In genomic region chr16:48622456-48623303, GRCh38 we compare ENCODE assay signal across 1 cellular context.
TF ChIP-seq lines count a peak whose summit lies in the region.

No MANE protein-coding gene starts in this region.

TF ChIP-seq in GM23338, 12 proteins besides CTCF, POLR2A, EP300 and RAD21 (continued from another document):
- TF ChIP-seq, protein P1, sequence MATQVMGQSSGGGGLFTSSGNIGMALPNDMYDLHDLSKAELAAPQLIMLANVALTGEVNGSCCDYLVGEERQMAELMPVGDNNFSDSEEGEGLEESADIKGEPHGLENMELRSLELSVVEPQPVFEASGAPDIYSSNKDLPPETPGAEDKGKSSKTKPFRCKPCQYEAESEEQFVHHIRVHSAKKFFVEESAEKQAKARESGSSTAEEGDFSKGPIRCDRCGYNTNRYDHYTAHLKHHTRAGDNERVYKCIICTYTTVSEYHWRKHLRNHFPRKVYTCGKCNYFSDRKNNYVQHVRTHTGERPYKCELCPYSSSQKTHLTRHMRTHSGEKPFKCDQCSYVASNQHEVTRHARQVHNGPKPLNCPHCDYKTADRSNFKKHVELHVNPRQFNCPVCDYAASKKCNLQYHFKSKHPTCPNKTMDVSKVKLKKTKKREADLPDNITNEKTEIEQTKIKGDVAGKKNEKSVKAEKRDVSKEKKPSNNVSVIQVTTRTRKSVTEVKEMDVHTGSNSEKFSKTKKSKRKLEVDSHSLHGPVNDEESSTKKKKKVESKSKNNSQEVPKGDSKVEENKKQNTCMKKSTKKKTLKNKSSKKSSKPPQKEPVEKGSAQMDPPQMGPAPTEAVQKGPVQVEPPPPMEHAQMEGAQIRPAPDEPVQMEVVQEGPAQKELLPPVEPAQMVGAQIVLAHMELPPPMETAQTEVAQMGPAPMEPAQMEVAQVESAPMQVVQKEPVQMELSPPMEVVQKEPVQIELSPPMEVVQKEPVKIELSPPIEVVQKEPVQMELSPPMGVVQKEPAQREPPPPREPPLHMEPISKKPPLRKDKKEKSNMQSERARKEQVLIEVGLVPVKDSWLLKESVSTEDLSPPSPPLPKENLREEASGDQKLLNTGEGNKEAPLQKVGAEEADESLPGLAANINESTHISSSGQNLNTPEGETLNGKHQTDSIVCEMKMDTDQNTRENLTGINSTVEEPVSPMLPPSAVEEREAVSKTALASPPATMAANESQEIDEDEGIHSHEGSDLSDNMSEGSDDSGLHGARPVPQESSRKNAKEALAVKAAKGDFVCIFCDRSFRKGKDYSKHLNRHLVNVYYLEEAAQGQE (IDR thresholded peaks at IDR 0.05; ENCODE audit: unreplicated experiment), result no peak
